ENCODE assay signal across 18 cellular contexts in genomic region chr9:73165911-73166310, GRCh38. TPM values are rescaled to one million over a fixed set of nuclear protein-coding genes. Genes with fewer than 3 reads are reported as not detected.
DNase-seq lines count a peak whose midpoint lies in the region; ATAC-seq and TF ChIP-seq lines count a peak whose summit lies in the region.
"Had no signal": no experiment of that assay in that cellular context is flagged by ENCODE, and none has a peak within 500 bp of the region (broad histone marks: within the 10 kb centered on the region; RNA-seq: fewer than 3 reads in every experiment).

No MANE protein-coding gene starts in this region.

- H3K36me3 Mint-ChIP-seq in activated CD8-positive, alpha-beta T cell treated with anti-CD3 and anti-CD28 coated beads for 36 hours (ENCODE audit: low read depth) = peaks cover 29% of the 10 kb centered on the region
- peaks cover 58% of the 10 kb centered on the region for H3K36me3 Mint-ChIP-seq in activated CD8-positive, alpha-beta T cell treated with anti-CD3 and anti-CD28 coated beads, Interleukin-2, amount 10 ng/mL, durations not matched to agents 7 days and 5 days (ENCODE audit: low read depth)
- peaks cover 44 to 67% (median 57%) of the 10 kb centered on the region in 3 donors for H3K36me3 Mint-ChIP-seq in immature natural killer cell
- H3K36me3 Mint-ChIP-seq: IgD-negative memory B cell had no signal

- peaks cover 6% of the 10 kb centered on the region for H3K4me1 ChIP-seq in adipocyte (ENCODE audit: control insufficient read depth, insufficient read depth, low read length)
- peaks cover 0 to 4% (median 0%) of the 10 kb centered on the region in 5 donors for H3K4me1 ChIP-seq in subcutaneous abdominal adipose tissue (ENCODE audit: control insufficient read depth in 5 of 5, insufficient read depth in 5 of 5, low read length in 5 of 5)
- no peaks in the 10 kb centered on the region for H3K4me1 ChIP-seq in hepatocyte (ENCODE audit: insufficient read depth)
- H3K4me1 ChIP-seq: BE2C had no signal

- H4K20me1 ChIP-seq in hepatocyte (ENCODE audit: insufficient read depth, poor library complexity, severe bottlenecking) = no peaks in the 10 kb centered on the region

- H3K4me1 Mint-ChIP-seq in activated CD8-positive, alpha-beta T cell treated with anti-CD3 and anti-CD28 coated beads for 36 hours (ENCODE audit: low read depth) = peaks cover 28% of the 10 kb centered on the region
- H3K4me1 Mint-ChIP-seq in activated CD8-positive, alpha-beta T cell treated with anti-CD3 and anti-CD28 coated beads, Interleukin-2, amount 10 ng/mL, durations not matched to agents 7 days and 5 days (ENCODE audit: low read depth) = peaks cover 16% of the 10 kb centered on the region
- H3K4me1 Mint-ChIP-seq in immature natural killer cell = peaks cover 20 to 29% of the 10 kb centered on the region in 2 donors

- H2AFZ ChIP-seq in hepatocyte = no peak overlapping the region

- no peak for TF ChIP-seq CTCF in activated CD8-positive, alpha-beta T cell treated with anti-CD3 and anti-CD28 coated beads for 36 hours (IDR thresholded peaks at IDR 0.05)
- TF ChIP-seq CTCF in hepatocyte (IDR thresholded peaks at IDR 0.05; ENCODE audit: poor library complexity) = no peak

- H3K4me3 ChIP-seq in adipocyte (ENCODE audit: low read length) (no peak overlapping the region), subcutaneous abdominal adipose tissue (ENCODE audit: low read depth in 1 of 5, low read length in 5 of 5) (no peak overlapping the region), hepatocyte (no peak overlapping the region)
- H3K4me3 ChIP-seq: HAP-1 had no signal

- H3K9me3 Mint-ChIP-seq in activated CD8-positive, alpha-beta T cell treated with anti-CD3 and anti-CD28 coated beads for 36 hours = no peaks in the 10 kb centered on the region
- no peaks in the 10 kb centered on the region for H3K9me3 Mint-ChIP-seq in activated CD8-positive, alpha-beta T cell treated with anti-CD3 and anti-CD28 coated beads, Interleukin-2, amount 10 ng/mL, durations not matched to agents 7 days and 5 days (ENCODE audit: insufficient read depth)
- H3K9me3 Mint-ChIP-seq in immature natural killer cell = no peaks in the 10 kb centered on the region
- H3K9me3 Mint-ChIP-seq: CD8-positive, alpha-beta T cell; IgD-negative memory B cell had no signal

- WGBS in hepatocyte (ENCODE audit: low lambda C conversion rate, missing lambda C conversion rate) = 93% methylated on average over 2 of the region's 2 CpGs

- no peak for DNase-seq in activated CD8-positive, alpha-beta T cell treated with anti-CD3 and anti-CD28 coated beads for 36 hours
- DNase-seq in activated CD8-positive, alpha-beta T cell treated with anti-CD3 and anti-CD28 coated beads, Interleukin-2, amount 10 ng/mL, durations not matched to agents 7 days and 5 days = no peak
- peak; percentile 4 for DNase-seq in adipocyte (ENCODE audit: low read depth)
- no peak for DNase-seq in immature natural killer cell
- no peak for DNase-seq in hepatocyte (ENCODE audit: low spot score)
- DNase-seq in hepatic stellate cell (ENCODE audit: low spot score) = no peak
- DNase-seq: BE2C; CD8-positive, alpha-beta T cell; DMS79; NCI-H1105; NCI-H1694; NCI-H524 treated with DMSO at 0.1 percent for 48 hours had no signal

- H3K27ac Mint-ChIP-seq in activated CD8-positive, alpha-beta T cell treated with anti-CD3 and anti-CD28 coated beads for 36 hours = peak overlapping the region; percentile 16
- H3K27ac Mint-ChIP-seq in activated CD8-positive, alpha-beta T cell treated with anti-CD3 and anti-CD28 coated beads, Interleukin-2, amount 10 ng/mL, durations not matched to agents 7 days and 5 days = no peak overlapping the region
- peak overlapping the region; percentile 33 to 90 (median 73) for H3K27ac Mint-ChIP-seq in immature natural killer cell
- H3K27ac Mint-ChIP-seq: CD8-positive, alpha-beta T cell; IgD-negative memory B cell had no signal

- H3K27me3 Mint-ChIP-seq in activated CD8-positive, alpha-beta T cell treated with anti-CD3 and anti-CD28 coated beads for 36 hours = no peaks in the 10 kb centered on the region
- H3K27me3 Mint-ChIP-seq in activated CD8-positive, alpha-beta T cell treated with anti-CD3 and anti-CD28 coated beads, Interleukin-2, amount 10 ng/mL, durations not matched to agents 7 days and 5 days (ENCODE audit: low read depth) = no peaks in the 10 kb centered on the region
- H3K27me3 Mint-ChIP-seq in immature natural killer cell (ENCODE audit: low read depth in 3 of 3) = peaks cover 0 to 4% (median 0%) of the 10 kb centered on the region in 3 donors

- H3K9me2 ChIP-seq in hepatocyte (replicated peaks; ENCODE audit: insufficient read depth) = no peaks in the 10 kb centered on the region

- CTCF ChIA-PET in activated CD8-positive, alpha-beta T cell treated with anti-CD3 and anti-CD28 coated beads for 36 hours (lab: Charles Lee) = interaction anchor here (1.1 kb wide), 1 partner anchor 58 kb away, joined by 3 read pairs; no protein-coding TSS in a partner anchor
- CTCF ChIA-PET in activated CD8-positive, alpha-beta T cell treated with anti-CD3 and anti-CD28 coated beads, Interleukin-2, amount 10 ng/mL, durations not matched to agents 7 days and 5 days (lab: Charles Lee) = no interaction called here

- no peak overlapping the region for H3K4me3 Mint-ChIP-seq in activated CD8-positive, alpha-beta T cell treated with anti-CD3 and anti-CD28 coated beads for 36 hours
- no peak overlapping the region for H3K4me3 Mint-ChIP-seq in activated CD8-positive, alpha-beta T cell treated with anti-CD3 and anti-CD28 coated beads, Interleukin-2, amount 10 ng/mL, durations not matched to agents 7 days and 5 days
- H3K4me3 Mint-ChIP-seq in immature natural killer cell = no peak overlapping the region
- H3K4me3 Mint-ChIP-seq: CD8-positive, alpha-beta T cell; IgD-negative memory B cell had no signal

- no peak for ATAC-seq in activated CD8-positive, alpha-beta T cell treated with anti-CD3 and anti-CD28 coated beads for 36 hours
- no peak for ATAC-seq in activated CD8-positive, alpha-beta T cell treated with anti-CD3 and anti-CD28 coated beads, Interleukin-2, amount 10 ng/mL, durations not matched to agents 7 days and 5 days
- ATAC-seq in GM18502 (IDR thresholded peaks at IDR 0.05; ENCODE audit: poor library complexity, unreplicated experiment) = no peak
- ATAC-seq: CD8-positive, alpha-beta T cell; Panc1 had no signal

- no peak overlapping the region for H3K9ac ChIP-seq in adipocyte (ENCODE audit: low read length)
- H3K9ac ChIP-seq in subcutaneous abdominal adipose tissue (ENCODE audit: low read length in 5 of 5) = peak overlapping the region in 1 of 5 donors; percentile 3

- H3K4me2 ChIP-seq in hepatocyte = no peak overlapping the region

- H3K27ac ChIP-seq in subcutaneous abdominal adipose tissue (ENCODE audit: low read depth, low read length) = peak overlapping the region; percentile 25
- no peak overlapping the region for H3K27ac ChIP-seq in hepatocyte
- H3K27ac ChIP-seq: 22Rv1 had no signal

- H3K79me2 ChIP-seq in hepatocyte = no peaks in the 10 kb centered on the region

- intact Hi-C loops in activated CD8-positive, alpha-beta T cell treated with anti-CD3 and anti-CD28 coated beads for 36 hours (cut with micrococcal nuclease) = no loop called here

- H3K9me3 ChIP-seq in adipocyte (ENCODE audit: control insufficient read depth, low read length) (no peaks in the 10 kb centered on the region), subcutaneous abdominal adipose tissue (ENCODE audit: control insufficient read depth in 5 of 5, low read length in 5 of 5) (no peaks in the 10 kb centered on the region), hepatocyte (ENCODE audit: low read depth) (no peaks in the 10 kb centered on the region)
- H3K9me3 ChIP-seq: BE2C, HAP-1 had no signal

- H3K36me3 ChIP-seq in adipocyte (ENCODE audit: control insufficient read depth, insufficient read depth, low read length, severe bottlenecking) (peaks cover 100% of the 10 kb centered on the region), subcutaneous abdominal adipose tissue (ENCODE audit: control insufficient read depth in 5 of 5, insufficient read depth in 5 of 5, low read length in 5 of 5) (peaks cover 82 to 98% (median 93%) of the 10 kb centered on the region in 5 donors), hepatocyte (replicated peaks; ENCODE audit: insufficient read depth, low read depth) (no peaks in the 10 kb centered on the region)
- H3K36me3 ChIP-seq: BE2C had no signal

- POLR2A ChIA-PET in activated CD8-positive, alpha-beta T cell treated with anti-CD3 and anti-CD28 coated beads for 36 hours (lab: Charles Lee) = no interaction called here
- POLR2A ChIA-PET in activated CD8-positive, alpha-beta T cell treated with anti-CD3 and anti-CD28 coated beads, Interleukin-2, amount 10 ng/mL, durations not matched to agents 7 days and 5 days (lab: Charles Lee) = no interaction called here

- no peaks in the 10 kb centered on the region for H3K27me3 ChIP-seq in adipocyte (replicated peaks; ENCODE audit: control insufficient read depth, insufficient read depth, low read length)
- no peaks in the 10 kb centered on the region for H3K27me3 ChIP-seq in subcutaneous abdominal adipose tissue (ENCODE audit: control insufficient read depth in 5 of 5, insufficient read depth in 4 of 5, low read length in 5 of 5)
- no peaks in the 10 kb centered on the region for H3K27me3 ChIP-seq in hepatocyte
- H3K27me3 ChIP-seq: BE2C had no signal

RNA-seq across cellular contexts. Expression of gene ANXA1, which starts 14.2 kb away (rescaled TPM):
- total RNA-seq in activated CD8-positive, alpha-beta T cell treated with anti-CD3 and anti-CD28 coated beads for 36 hours = 10 to 100 TPM; 33.5 to 36.5 TPM
- total RNA-seq in activated CD8-positive, alpha-beta T cell treated with anti-CD3 and anti-CD28 coated beads, Interleukin-2, amount 10 ng/mL, durations not matched to agents 7 days and 5 days = 10 to 100 TPM; 88.2 to 90.8 TPM
- polyA plus RNA-seq in immature natural killer cell (100 to 1,000 TPM; 426 to 769 (median 538) TPM), hepatocyte (254 and 337 TPM in 2 replicates)
- total RNA-seq in hepatocyte = 245 and 279 TPM in 2 replicates
